In the genomic region with DNA sequence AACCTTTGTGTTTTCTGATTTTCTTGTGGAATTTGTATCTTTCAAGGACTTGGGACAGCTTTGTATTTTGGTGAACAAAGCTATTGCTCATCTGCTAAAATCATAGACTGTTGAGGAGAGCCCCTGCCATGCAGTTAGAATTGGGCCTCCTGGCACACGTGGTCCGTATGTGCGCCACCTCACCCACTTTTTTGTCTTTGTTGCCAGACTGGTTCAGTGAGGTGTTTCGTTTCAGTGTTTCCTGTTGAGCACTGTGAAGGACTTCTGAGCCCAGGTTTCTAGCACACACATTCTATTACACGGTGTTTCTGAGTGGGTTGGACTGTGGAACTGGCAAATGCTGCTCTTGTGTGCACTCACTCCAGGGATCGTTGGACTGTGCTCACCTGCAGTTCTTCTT, we compare ENCODE assay signal across 1 cellular context.
TF ChIP-seq lines count a peak whose summit lies in the region.

No MANE protein-coding gene starts in this region.

TF ChIP-seq in HCT116, 20 proteins besides CTCF, POLR2A, EP300 and RAD21 (continued from another document):
- TF ChIP-seq SP1 (IDR thresholded peaks at IDR 0.05; ENCODE audit: low read depth) = peak; percentile 58
- TF ChIP-seq ELF1 (IDR thresholded peaks at IDR 0.05; ENCODE audit: borderline replicate concordance, low read depth) = no peak
